21 cellular contexts compared by ENCODE assay signal in the genomic region with DNA sequence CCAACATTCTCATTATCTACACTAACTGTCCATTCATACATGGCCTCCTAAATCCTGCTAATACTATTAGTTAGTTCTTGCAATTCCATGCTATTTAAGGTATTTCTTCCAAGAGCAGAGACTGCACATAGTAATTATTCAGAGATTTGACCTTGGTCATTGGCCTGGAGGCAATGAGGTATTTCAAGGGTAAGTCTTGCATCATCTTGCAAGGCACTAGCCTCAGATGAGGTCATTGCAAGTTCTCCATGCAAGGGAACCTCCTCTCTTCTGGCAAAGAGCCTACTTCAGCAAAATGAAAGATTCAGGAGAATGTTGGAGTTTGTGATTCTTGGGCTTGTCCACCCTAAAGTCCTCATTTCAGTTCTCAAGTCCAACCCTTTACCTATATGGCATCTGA. TPM values are rescaled to one million over a fixed set of nuclear protein-coding genes. Genes with fewer than 3 reads are reported as not detected.
A peak's percentile ranks its signal among the peaks of the same experiment; 100 is the strongest.
DNase-seq lines count a peak whose midpoint lies in the region; TF ChIP-seq lines count a peak whose summit lies in the region.
"Had no signal": no experiment of that assay in that cellular context is flagged by ENCODE, and none has a peak within 500 bp of the region (broad histone marks: within the 10 kb centered on the region; RNA-seq: fewer than 3 reads in every experiment).

No MANE protein-coding gene starts in this region.

- H3K27me3 ChIP-seq in GM23248 (replicated peaks; ENCODE audit: insufficient read depth) (no peaks in the 10 kb centered on the region), adipocyte (replicated peaks; ENCODE audit: control insufficient read depth, insufficient read depth, low read length) (no peaks in the 10 kb centered on the region), trophoblast cell (ENCODE audit: insufficient read depth, low read length) (no peaks in the 10 kb centered on the region), SJCRH30 (0 out of 2 replicates have a peak, but pooled peaks cover 3% of the 10 kb centered on the region)
- H3K27me3 ChIP-seq: colonic mucosa, esophagus muscularis mucosa, heart left ventricle, spleen had no signal

- H2BK5ac ChIP-seq in trophoblast cell (ENCODE audit: low read depth, low read length, poor library complexity): no peak overlapping the region

- no peak overlapping the region for H4K12ac ChIP-seq in trophoblast cell (ENCODE audit: low read depth, low read length)

- H3K36me3 ChIP-seq in GM23248 (ENCODE audit: low read depth): no peaks in the 10 kb centered on the region
- no peaks in the 10 kb centered on the region for H3K36me3 ChIP-seq in adipocyte (ENCODE audit: control insufficient read depth, insufficient read depth, low read length, severe bottlenecking)
- H3K36me3 ChIP-seq in trophoblast cell (ENCODE audit: control insufficient read depth in 1 of 2, insufficient read depth in 2 of 2, low read length in 2 of 2): peaks cover 0 to 2% of the 10 kb centered on the region in 2 experiments
- H3K36me3 ChIP-seq in SJCRH30: no peaks in the 10 kb centered on the region
- H3K36me3 ChIP-seq: colonic mucosa, esophagus muscularis mucosa, heart left ventricle, spleen had no signal

- no peak overlapping the region for H3K9ac ChIP-seq in GM23248
- H3K9ac ChIP-seq in adipocyte (ENCODE audit: low read length): no peak overlapping the region
- no peak overlapping the region for H3K9ac ChIP-seq in trophoblast cell (ENCODE audit: low read length)

- no peaks in the 10 kb centered on the region for H3K9me2 ChIP-seq in GM23248 (ENCODE audit: insufficient read depth)

- no peak overlapping the region for H4K91ac ChIP-seq in trophoblast cell (ENCODE audit: low read depth, low read length)

- no peak overlapping the region for H4K8ac ChIP-seq in trophoblast cell (ENCODE audit: low read depth, low read length)

- in situ Hi-C loops in GM23248 (cut with MboI): no loop called here

- no peak overlapping the region for H3K14ac ChIP-seq in trophoblast cell (ENCODE audit: low read length)

- DNase-seq in GM23248: peak; percentile 38
- DNase-seq in adipocyte (ENCODE audit: low read depth): peak; percentile 78
- DNase-seq in fibroblast of mammary gland (ENCODE audit: low read depth): peak; percentile 63
- DNase-seq in trophoblast cell: peak; percentile 25 to 41
- no peak for DNase-seq in NCI-H345 (lab: John Stamatoyannopoulos, UW)
- no peak for DNase-seq in SJCRH30
- no peak for DNase-seq in NCI-H526 treated with DMSO at 0.1 percent for 48 hours (lab: John Stamatoyannopoulos, UW)
- DNase-seq: activated CD4-positive, alpha-beta memory T cell treated with anti-CD3 and anti-CD28 coated beads, Interleukin-2, amount 10 ng/mL, durations not matched to agents 7 days and 5 days; activated naive CD8-positive, alpha-beta T cell treated with anti-CD3 and anti-CD28 coated beads for 36 hours; colonic mucosa; heart left ventricle; KG1; left cardiac atrium; NCI-H524 treated with DMSO at 0.1 percent for 48 hours; nucleus accumbens; spleen; stimulated activated CD4-positive, alpha-beta T cell treated with anti-CD3 and anti-CD28 coated beads, Interleukin-4, amount 100 ng/mL, for 24 hours; stimulated activated naive B cell treated with anti-CD40 and anti-IgM and Interleukin-4, amounts not matched to agents 10 μg/mL and 1 μg/mL and 100 μg/mL, for 72 hours had no signal

- H3K23ac ChIP-seq in trophoblast cell (ENCODE audit: low read length): no peak overlapping the region

- no peak overlapping the region for H3K18ac ChIP-seq in trophoblast cell (ENCODE audit: low read length)

- no peaks in the 10 kb centered on the region for H3K4me1 ChIP-seq in GM23248 (ENCODE audit: insufficient read depth)
- peaks cover 18% of the 10 kb centered on the region for H3K4me1 ChIP-seq in adipocyte (ENCODE audit: control insufficient read depth, insufficient read depth, low read length)
- H3K4me1 ChIP-seq in trophoblast cell (ENCODE audit: control insufficient read depth in 1 of 2, insufficient read depth in 2 of 2, low read length in 2 of 2): no peaks in the 10 kb centered on the region
- H3K4me1 ChIP-seq in SJCRH30: no peaks in the 10 kb centered on the region
- H3K4me1 ChIP-seq: colonic mucosa, heart left ventricle, spleen had no signal

- H3K9me3 ChIP-seq in GM23248 (ENCODE audit: low read depth) (no peaks in the 10 kb centered on the region), adipocyte (ENCODE audit: control insufficient read depth, low read length) (no peaks in the 10 kb centered on the region), trophoblast cell (ENCODE audit: insufficient read depth, low read depth, low read length) (no peaks in the 10 kb centered on the region), SJCRH30 (replicated peaks) (no peaks in the 10 kb centered on the region)
- H3K9me3 ChIP-seq: colonic mucosa, esophagus muscularis mucosa, heart left ventricle, spleen had no signal

- H4K20me1 ChIP-seq in GM23248 (ENCODE audit: insufficient read depth): no peaks in the 10 kb centered on the region

- no peak for TF ChIP-seq CTCF in fibroblast of mammary gland (conservative IDR thresholded peaks at IDR 0.05; ENCODE audit: control insufficient read depth, insufficient read depth, low read depth, low read length)

- no peaks in the 10 kb centered on the region for H3F3A ChIP-seq in GM23248 (ENCODE audit: insufficient read depth)

- H3K4me3 ChIP-seq in GM23248 (no peak overlapping the region), adipocyte (ENCODE audit: low read length) (no peak overlapping the region), fibroblast of mammary gland (ENCODE audit: control insufficient read depth, low read depth, low read length) (no peak overlapping the region), trophoblast cell (ENCODE audit: low read depth, low read length) (no peak overlapping the region), SJCRH30 (no peak overlapping the region)
- H3K4me3 ChIP-seq: colonic mucosa, esophagus muscularis mucosa, heart left ventricle, spleen had no signal

- H2AK5ac ChIP-seq in trophoblast cell (ENCODE audit: low read length): no peak overlapping the region

- no peak overlapping the region for H2BK12ac ChIP-seq in trophoblast cell (ENCODE audit: low read length)

- H3K4me2 ChIP-seq in GM23248 (ENCODE audit: unreplicated experiment) (no peak overlapping the region), trophoblast cell (ENCODE audit: low read length) (no peak overlapping the region)

- H2AFZ ChIP-seq in GM23248 (no peak overlapping the region), trophoblast cell (ENCODE audit: insufficient read depth, low read length, poor library complexity) (no peak overlapping the region)

- H3K27ac ChIP-seq in GM23248: no peak overlapping the region
- no peak overlapping the region for H3K27ac ChIP-seq in trophoblast cell (ENCODE audit: low read depth, low read length)
- no peak overlapping the region for H3K27ac ChIP-seq in SJCRH30
- H3K27ac ChIP-seq: C4-2B, colonic mucosa, esophagus muscularis mucosa, heart left ventricle, spleen had no signal

- H2BK120ac ChIP-seq in trophoblast cell (ENCODE audit: insufficient read depth, low read length, poor library complexity): no peak overlapping the region

- no peak overlapping the region for H3K4ac ChIP-seq in trophoblast cell (ENCODE audit: low read depth, low read length)

- H3K79me2 ChIP-seq in GM23248 (ENCODE audit: insufficient read depth) (no peaks in the 10 kb centered on the region), trophoblast cell (ENCODE audit: control insufficient read depth, insufficient read depth, low read length, poor library complexity) (no peaks in the 10 kb centered on the region)

- no peaks in the 10 kb centered on the region for H3K79me1 ChIP-seq in trophoblast cell (ENCODE audit: low read length)

RNA-seq across cellular contexts. Expression of gene IKZF2, which starts 48.5 kb away (rescaled TPM):
- 13.5 and 19.6 TPM in 2 replicates for total RNA-seq in GM23248 (2014; rRNA removed; shearing (Covaris generic))
- polyA plus RNA-seq in GM23248 (2016; fragmentation: Nextera tagmentation; extraction: Ambion mirVana): 1.6 and 3.4 TPM in 2 replicates
- polyA plus RNA-seq in trophoblast cell (2013): 2.0 and 2.6 TPM in 2 replicates
- 1.9 and 2.8 TPM in 2 replicates for total RNA-seq in SJCRH30 (2014; rRNA removed; shearing (Covaris generic))
- total RNA-seq: G401 had no signal

Comparison
In these comparisons a context has a peak if more than half of its experiments do, and no peak if none do; other contexts are left out.
1. DNase-seq: peak in GM23248 (single experiment), adipocyte (single experiment), fibroblast of mammary gland (single experiment) and trophoblast cell (2 of 2); none in NCI-H345 (single experiment), SJCRH30 (0 of 2) and NCI-H526 treated with DMSO at 0.1 percent for 48 hours (single experiment).